In genomic region chr7:15505761-15506160, GRCh38 we compare ENCODE assay signal across 16 cellular contexts. TPM values are rescaled to one million over a fixed set of nuclear protein-coding genes. Genes with fewer than 3 reads are reported as not detected.
DNase-seq lines count a peak whose midpoint lies in the region; ATAC-seq, FAIRE-seq and TF ChIP-seq lines count a peak whose summit lies in the region.
"Had no signal": no experiment of that assay in that cellular context is flagged by ENCODE, and none has a peak within 500 bp of the region (broad histone marks: within the 10 kb centered on the region; RNA-seq: fewer than 3 reads in every experiment).

No MANE protein-coding gene starts in this region.

- ATAC-seq in HepG2 (no peak), right lobe of liver (no peak), GM12878 (no peak), GM19463 (IDR thresholded peaks at IDR 0.05; ENCODE audit: unreplicated experiment) (no peak), gastroesophageal sphincter (no peak)
- ATAC-seq: A549 had no signal

- no peak overlapping the region for H3K4me2 ChIP-seq in HepG2 (ENCODE audit: low read depth, low read length)
- no peak overlapping the region for H3K4me2 ChIP-seq in GM12878 (ENCODE audit: control insufficient read depth, insufficient read depth)
- H3K4me2 ChIP-seq: A549 had no signal

- BruUV-seq in HepG2 (replicated peaks; lab: Mats Ljungman, UMichigan) (no TSS peak), GM12878 (replicated peaks; lab: Mats Ljungman, UMichigan) (no TSS peak)

- intact Hi-C loops in HepG2 (cut with micrococcal nuclease; ENCODE audit: unreplicated experiment) (no loop called here), right lobe of liver (cut with DNase I) (no loop called here), GM12878 (cut with micrococcal nuclease; ENCODE audit: unreplicated experiment) (no loop called here)

- no peaks in the 10 kb centered on the region for H3K36me3 ChIP-seq in HepG2 (replicated peaks in 1 of 2; ENCODE audit: control insufficient read depth in 1 of 2, insufficient read depth in 2 of 2, low read length in 2 of 2)
- H3K36me3 ChIP-seq in right lobe of liver: no peaks in the 10 kb centered on the region
- H3K36me3 ChIP-seq in GM12878 (ENCODE audit: control insufficient read depth in 2 of 2, insufficient read depth in 2 of 2, low read length in 1 of 2): no peaks in the 10 kb centered on the region
- H3K36me3 ChIP-seq in gastroesophageal sphincter: no peaks in the 10 kb centered on the region
- H3K36me3 ChIP-seq: BE2C, HAP-1 had no signal

- SMC1A ChIA-PET in GM12878 (lab: Charles Lee; ENCODE audit: uncharacterized antibody, unreplicated experiment): no interaction called here

- POLR2A ChIA-PET in HepG2 (lab: Yijun Ruan, JAX): no interaction called here
- POLR2A ChIA-PET in GM12878 (lab: Charles Lee): no interaction called here

- no peak for TF ChIP-seq POLR2A in HepG2 (IDR thresholded peaks at IDR 0.05; ENCODE audit: insufficient read depth in 1 of 2, low read depth in 2 of 2, low read length in 2 of 2)
- no peak for TF ChIP-seq POLR2A in right lobe of liver (IDR thresholded peaks at IDR 0.05)
- no peak for TF ChIP-seq POLR2A in GM12878 (IDR thresholded peaks at IDR 0.05; ENCODE audit: low read depth, low read length)
- TF ChIP-seq POLR2A in gastroesophageal sphincter (IDR thresholded peaks at IDR 0.05): no peak

- TF ChIP-seq CTCF in HepG2 (CRISPR knock-in tag; IDR thresholded peaks at IDR 0.05): no peak
- TF ChIP-seq CTCF in right lobe of liver (IDR thresholded peaks at IDR 0.05): no peak
- TF ChIP-seq CTCF in GM12878 (IDR thresholded peaks at IDR 0.05 in 2 of 3, conservative IDR thresholded peaks at IDR 0.05 in 1 of 3; ENCODE audit: control insufficient read depth in 2 of 3, extremely low read depth in 1 of 3, insufficient read depth in 1 of 3, low read depth in 3 of 3, low read length in 3 of 3): no peak
- no peak for TF ChIP-seq CTCF in osteocyte (IDR thresholded peaks at IDR 0.05)
- TF ChIP-seq CTCF in gastroesophageal sphincter (IDR thresholded peaks at IDR 0.05): no peak

- no peaks in the 10 kb centered on the region for H3K36me3 Mint-ChIP-seq in osteocyte (ENCODE audit: unreplicated experiment)
- H3K36me3 Mint-ChIP-seq: CD4-positive, alpha-beta memory T cell had no signal

- H3K27me3 Mint-ChIP-seq in osteocyte (ENCODE audit: unreplicated experiment): no peaks in the 10 kb centered on the region
- H3K27me3 Mint-ChIP-seq: CD4-positive, alpha-beta memory T cell had no signal

- H3K79me2 ChIP-seq in HepG2 (ENCODE audit: insufficient read depth, low read length): no peaks in the 10 kb centered on the region
- no peaks in the 10 kb centered on the region for H3K79me2 ChIP-seq in GM12878 (ENCODE audit: control insufficient read depth, insufficient read depth, low read length)

- H3K9me3 ChIP-seq in HepG2 (ENCODE audit: low read length): peaks cover 86% of the 10 kb centered on the region
- no peaks in the 10 kb centered on the region for H3K9me3 ChIP-seq in right lobe of liver
- H3K9me3 ChIP-seq in GM12878 (replicated peaks; ENCODE audit: control insufficient read depth, insufficient read depth, low read length): no peaks in the 10 kb centered on the region
- H3K9me3 ChIP-seq in gastroesophageal sphincter: no peaks in the 10 kb centered on the region
- H3K9me3 ChIP-seq: A549, BE2C, HAP-1 had no signal

- no peak for TF ChIP-seq RAD21 in HepG2 (CRISPR knock-in tag; IDR thresholded peaks at IDR 0.05)
- no peak for TF ChIP-seq RAD21 in GM12878 (IDR thresholded peaks at IDR 0.05; ENCODE audit: insufficient read depth, low read depth, low read length)

- H3K9ac ChIP-seq in HepG2 (ENCODE audit: insufficient read depth, low read depth, low read length) (no peak overlapping the region), GM12878 (ENCODE audit: control insufficient read depth, insufficient read depth, low read length) (no peak overlapping the region)

- TF ChIP-seq EP300 in HepG2 (IDR thresholded peaks at IDR 0.05; ENCODE audit: low read depth in 2 of 2, low read length in 2 of 2) (no peak), HepG2 (CRISPR knock-in tag; IDR thresholded peaks at IDR 0.05; ENCODE audit: borderline replicate concordance) (no peak), GM12878 (IDR thresholded peaks at IDR 0.05; ENCODE audit: borderline replicate concordance in 1 of 2, control insufficient read depth in 1 of 2, low read depth in 2 of 2, low read length in 2 of 2) (no peak), gastroesophageal sphincter (IDR thresholded peaks at IDR 0.05) (no peak)

- DNase-seq in HepG2 (ENCODE audit: low spot score): no peak
- DNase-seq in right lobe of liver: no peak
- no peak for DNase-seq in GM12878 (ENCODE audit: low read depth, low spot score)
- no peak for DNase-seq in osteocyte (ENCODE audit: extremely low spot score, unreplicated experiment)
- DNase-seq: BE2C; CD4-positive, alpha-beta memory T cell; DMS79; GOT3 had no signal

- peak overlapping the region; percentile 82 for H3K27ac Mint-ChIP-seq in osteocyte (ENCODE audit: unreplicated experiment)
- H3K27ac Mint-ChIP-seq: CD4-positive, alpha-beta memory T cell had no signal

- H3K4me1 ChIP-seq in HepG2 (ENCODE audit: insufficient read depth, low read length): no peaks in the 10 kb centered on the region
- peaks cover 0 to 10% (median 0%) of the 10 kb centered on the region in 4 donors for H3K4me1 ChIP-seq in right lobe of liver
- H3K4me1 ChIP-seq in GM12878 (ENCODE audit: control insufficient read depth, insufficient read depth, low read length): no peaks in the 10 kb centered on the region
- no peaks in the 10 kb centered on the region for H3K4me1 ChIP-seq in gastroesophageal sphincter
- H3K4me1 ChIP-seq: BE2C, HAP-1 had no signal

- no peaks in the 10 kb centered on the region for H3K9me3 Mint-ChIP-seq in osteocyte (ENCODE audit: unreplicated experiment)

- no peaks in the 10 kb centered on the region for H4K20me1 ChIP-seq in HepG2 (ENCODE audit: insufficient read depth, low read length)
- no peaks in the 10 kb centered on the region for H4K20me1 ChIP-seq in GM12878 (ENCODE audit: control insufficient read depth, insufficient read depth)

- no peak for FAIRE-seq in HepG2 (lab: Jason Lieb, UNC)
- FAIRE-seq in GM12878 (lab: Jason Lieb, UNC): no peak
- FAIRE-seq: A549, GM12891 had no signal

- H2AFZ ChIP-seq in HepG2 (ENCODE audit: low read length): no peak overlapping the region
- no peak overlapping the region for H2AFZ ChIP-seq in GM12878 (ENCODE audit: control insufficient read depth, low read depth, low read length)

- RAD21 ChIA-PET in GM12878 (lab: Charles Lee; ENCODE audit: unreplicated experiment): no interaction called here

- H3K4me1 Mint-ChIP-seq in osteocyte (ENCODE audit: unreplicated experiment): peaks cover 63% of the 10 kb centered on the region
- H3K4me1 Mint-ChIP-seq: CD4-positive, alpha-beta memory T cell had no signal

- H3K4me3 ChIP-seq in HepG2 (replicated peaks in 1 of 3; ENCODE audit: insufficient read depth in 1 of 3, low read depth in 2 of 3, low read length in 3 of 3): no peak overlapping the region
- no peak overlapping the region for H3K4me3 ChIP-seq in right lobe of liver
- no peak overlapping the region for H3K4me3 ChIP-seq in GM12878
- no peak overlapping the region for H3K4me3 ChIP-seq in gastroesophageal sphincter
- H3K4me3 ChIP-seq: A549, HAP-1 had no signal

- no peaks in the 10 kb centered on the region for H3K27me3 ChIP-seq in HepG2 (ENCODE audit: control insufficient read depth in 1 of 2, insufficient read depth in 2 of 2, low read length in 2 of 2)
- no peaks in the 10 kb centered on the region for H3K27me3 ChIP-seq in right lobe of liver
- H3K27me3 ChIP-seq in GM12878 (replicated peaks in 1 of 2; ENCODE audit: control insufficient read depth in 2 of 2, insufficient read depth in 2 of 2, low read length in 1 of 2): no peaks in the 10 kb centered on the region
- no peaks in the 10 kb centered on the region for H3K27me3 ChIP-seq in gastroesophageal sphincter
- H3K27me3 ChIP-seq: BE2C had no signal

- CTCF ChIA-PET in HepG2 (lab: Yijun Ruan, JAX; ENCODE audit: low intra/inter-chr PET ratio, low total read pairs): no interaction called here
- CTCF ChIA-PET in GM12878 (lab: Yijun Ruan, JAX): no interaction called here

- in situ Hi-C loops in HepG2 (cut with HindIII; ENCODE audit: extremely low pct_ligation_motif_present, low pct_unique_long_range_greater_than_20kb) (no loop called here), GM12878 (cut with MboI) (no loop called here)

- H3K27ac ChIP-seq in HepG2 (ENCODE audit: extremely low read length, insufficient read depth, low read length) (no peak overlapping the region), right lobe of liver (no peak overlapping the region), GM12878 (ENCODE audit: control insufficient read depth, insufficient read depth) (no peak overlapping the region), gastroesophageal sphincter (no peak overlapping the region)
- H3K27ac ChIP-seq: A549, C4-2B had no signal

- no peak overlapping the region for H3K4me3 Mint-ChIP-seq in osteocyte (ENCODE audit: unreplicated experiment)
- H3K4me3 Mint-ChIP-seq: CD4-positive, alpha-beta memory T cell had no signal

RNA-seq across cellular contexts. Expression of gene AGMO, which starts 56.1 kb away (rescaled TPM):
- total RNA-seq in HepG2 (2016; rRNA removed; fragmentation: Illumina TruSeq; extraction: Trizol) (0.22 TPM in 1 of 2 replicates, not detected in the other), right lobe of liver (10 to 100 TPM; 20.8 to 58.9 (median 33.7) TPM), GM12878 (2014; rRNA removed) (not detected in 2 replicates), GM12878 (2014; rRNA removed; fragmentation: Illumina TruSeq; extraction: Trizol) (not detected in 2 replicates), GM12878 (2021) (not detected in 2 replicates), osteocyte (0.99 and 1.7 TPM in 2 replicates), gastroesophageal sphincter (under 1 TPM in 3 of 4 donors, not detected in 1; 0.27 to 0.77 (median 0.64) TPM)
- not detected in 2 replicates for total RNA-seq in HepG2 (2016; cell fraction: cytosol; rRNA removed; fragmentation: Illumina TruSeq; extraction: Trizol; ENCODE audit: low read depth)
- total RNA-seq in HepG2 (2016; cell fraction: insoluble cytoplasmic fraction; rRNA removed; fragmentation: Illumina TruSeq; extraction: Trizol): 0.16 and 0.39 TPM in 2 replicates
- 0.09 TPM in 1 of 2 replicates, not detected in the other for total RNA-seq in HepG2 (2016; cell fraction: membrane; rRNA removed; fragmentation: Illumina TruSeq; extraction: Trizol)
- total RNA-seq in HepG2 (2016; cell fraction: nucleus; rRNA removed; fragmentation: Illumina TruSeq; extraction: Trizol): 0.41 and 0.84 TPM in 2 replicates
- polyA plus RNA-seq in HepG2 (2011; rRNA removed) (0.47 and 0.50 TPM in 2 replicates), GM12878 (2011; rRNA removed) (0.11 and 0.17 TPM in 2 replicates), GM12878 (2014; fragmentation: Illumina TruSeq; extraction: Trizol) (not detected in 2 replicates), GM12878 (2014; fragmentation: Nextera tagmentation; extraction: Ambion mirVana) (under 1 TPM in 1 of 2 experiments, not detected in 1; 0.29 TPM), GM12878 (2014; rRNA removed) (not detected in 2 replicates), GM12878 (2016; fragmentation: Nextera tagmentation; extraction: Ambion mirVana) (not detected)
- 0.24 and 0.45 TPM in 2 replicates for polyA plus RNA-seq in HepG2 (2011; cell fraction: cytosol; rRNA removed)
- 0.26 and 0.38 TPM in 2 replicates for polyA plus RNA-seq in HepG2 (2011; cell fraction: nucleus; rRNA removed)
- polyA plus RNA-seq in HepG2 (2012): 0.21 and 0.98 TPM in 2 replicates
- polyA plus RNA-seq in HepG2 (2016; cell fraction: cytosol; fragmentation: Illumina TruSeq; extraction: Trizol; ENCODE audit: low read depth): not detected in 2 replicates
- 0.26 TPM in 1 of 2 replicates, not detected in the other for polyA plus RNA-seq in HepG2 (2016; cell fraction: insoluble cytoplasmic fraction; fragmentation: Illumina TruSeq; extraction: Trizol; ENCODE audit: low read depth)
- polyA plus RNA-seq in HepG2 (2016; cell fraction: membrane; fragmentation: Illumina TruSeq; extraction: Trizol; ENCODE audit: low read depth): not detected in 2 replicates
- 0.17 and 0.18 TPM in 2 replicates for polyA plus RNA-seq in HepG2 (2016; cell fraction: nucleus; fragmentation: Illumina TruSeq; extraction: Trizol; ENCODE audit: insufficient read depth, low read depth)
- polyA minus RNA-seq in HepG2 (2011; rRNA and poly(A)+ RNA removed; ENCODE audit: low replicate concordance): 0.62 and 1.1 TPM in 2 replicates
- polyA minus RNA-seq in HepG2 (2011; cell fraction: cytosol; rRNA and poly(A)+ RNA removed): not detected in 2 replicates
- polyA minus RNA-seq in HepG2 (2011; cell fraction: nucleus; rRNA and poly(A)+ RNA removed): 2.2 and 2.4 TPM in 2 replicates
- not detected in 2 replicates for total RNA-seq in GM12878 (2013; cell fraction: nucleolus; rRNA removed)
- polyA plus RNA-seq in GM12878 (2011; ENCODE audit: low read depth): not detected
- polyA plus RNA-seq in GM12878 (2011; cell fraction: cytosol; rRNA removed): 0.02 and 0.04 TPM in 2 replicates
- polyA plus RNA-seq in GM12878 (2011; cell fraction: nucleus; rRNA removed): 0.19 TPM in 1 of 2 replicates, not detected in the other
- polyA plus RNA-seq in GM12878 (2012): not detected in 2 replicates
- polyA minus RNA-seq in GM12878 (2011; rRNA and poly(A)+ RNA removed): 0.95 TPM in 1 of 2 replicates, not detected in the other
- not detected in 2 replicates for polyA minus RNA-seq in GM12878 (2011; cell fraction: cytosol; rRNA and poly(A)+ RNA removed)
- polyA minus RNA-seq in GM12878 (2011; cell fraction: nucleus; rRNA and poly(A)+ RNA removed): 1.2 and 1.3 TPM in 2 replicates
- total RNA-seq: CD4-positive, alpha-beta memory T cell; G401; HT1080 had no signal
- polyA plus RNA-seq: CD4-positive, alpha-beta memory T cell had no signal

Comparison
In these comparisons a context has a peak if more than half of its experiments do, and no peak if none do; other contexts are left out.
1. Of the 75 proteins assayed by ChIP-seq in both HepG2 and GM12878: peak only in HepG2: none; only in GM12878: SMAD1; in both: none; in neither: 74.